ENCODE assay signal across 1 cellular context in the genomic region with DNA sequence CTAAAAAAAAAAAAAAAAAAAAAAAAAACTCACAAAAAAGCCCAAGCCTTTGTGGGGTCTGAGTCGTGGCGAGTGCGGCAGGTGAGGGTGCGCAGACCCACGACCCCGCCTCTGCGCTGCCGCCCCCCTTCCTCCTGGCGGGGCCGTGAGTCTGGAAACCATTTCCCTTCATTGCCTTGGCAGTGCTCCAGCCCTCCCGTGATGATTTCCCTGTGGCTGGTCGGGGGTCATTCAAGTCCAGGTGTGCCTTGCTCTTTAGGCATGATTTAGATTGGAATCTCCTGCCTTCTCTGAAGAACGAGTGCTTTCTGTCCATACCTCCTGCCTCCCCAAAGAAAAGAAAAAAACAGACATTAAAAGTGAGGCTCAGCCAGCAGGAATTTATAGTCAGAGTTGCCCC.
TF ChIP-seq lines count a peak whose summit lies in the region.

No MANE protein-coding gene starts in this region.

TF ChIP-seq in GM23338, 12 proteins besides CTCF, POLR2A, EP300 and RAD21 (continued from another document):
- no peak for TF ChIP-seq ZNF462 (CRISPR knock-in tag; IDR thresholded peaks at IDR 0.05)
- no peak for TF ChIP-seq CREB1 (CRISPR knock-in tag; IDR thresholded peaks at IDR 0.05; ENCODE audit: low read depth)
- TF ChIP-seq EZH2phosphoT487 (IDR thresholded peaks at IDR 0.05; ENCODE audit: unreplicated experiment), result no peak
- TF ChIP-seq, protein P1, sequence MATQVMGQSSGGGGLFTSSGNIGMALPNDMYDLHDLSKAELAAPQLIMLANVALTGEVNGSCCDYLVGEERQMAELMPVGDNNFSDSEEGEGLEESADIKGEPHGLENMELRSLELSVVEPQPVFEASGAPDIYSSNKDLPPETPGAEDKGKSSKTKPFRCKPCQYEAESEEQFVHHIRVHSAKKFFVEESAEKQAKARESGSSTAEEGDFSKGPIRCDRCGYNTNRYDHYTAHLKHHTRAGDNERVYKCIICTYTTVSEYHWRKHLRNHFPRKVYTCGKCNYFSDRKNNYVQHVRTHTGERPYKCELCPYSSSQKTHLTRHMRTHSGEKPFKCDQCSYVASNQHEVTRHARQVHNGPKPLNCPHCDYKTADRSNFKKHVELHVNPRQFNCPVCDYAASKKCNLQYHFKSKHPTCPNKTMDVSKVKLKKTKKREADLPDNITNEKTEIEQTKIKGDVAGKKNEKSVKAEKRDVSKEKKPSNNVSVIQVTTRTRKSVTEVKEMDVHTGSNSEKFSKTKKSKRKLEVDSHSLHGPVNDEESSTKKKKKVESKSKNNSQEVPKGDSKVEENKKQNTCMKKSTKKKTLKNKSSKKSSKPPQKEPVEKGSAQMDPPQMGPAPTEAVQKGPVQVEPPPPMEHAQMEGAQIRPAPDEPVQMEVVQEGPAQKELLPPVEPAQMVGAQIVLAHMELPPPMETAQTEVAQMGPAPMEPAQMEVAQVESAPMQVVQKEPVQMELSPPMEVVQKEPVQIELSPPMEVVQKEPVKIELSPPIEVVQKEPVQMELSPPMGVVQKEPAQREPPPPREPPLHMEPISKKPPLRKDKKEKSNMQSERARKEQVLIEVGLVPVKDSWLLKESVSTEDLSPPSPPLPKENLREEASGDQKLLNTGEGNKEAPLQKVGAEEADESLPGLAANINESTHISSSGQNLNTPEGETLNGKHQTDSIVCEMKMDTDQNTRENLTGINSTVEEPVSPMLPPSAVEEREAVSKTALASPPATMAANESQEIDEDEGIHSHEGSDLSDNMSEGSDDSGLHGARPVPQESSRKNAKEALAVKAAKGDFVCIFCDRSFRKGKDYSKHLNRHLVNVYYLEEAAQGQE (IDR thresholded peaks at IDR 0.05; ENCODE audit: unreplicated experiment), result no peak
TF ChIP-seq in GM23338: peak in this region for 0.
